ENCODE assay signal across 1 cellular context in the genomic region with DNA sequence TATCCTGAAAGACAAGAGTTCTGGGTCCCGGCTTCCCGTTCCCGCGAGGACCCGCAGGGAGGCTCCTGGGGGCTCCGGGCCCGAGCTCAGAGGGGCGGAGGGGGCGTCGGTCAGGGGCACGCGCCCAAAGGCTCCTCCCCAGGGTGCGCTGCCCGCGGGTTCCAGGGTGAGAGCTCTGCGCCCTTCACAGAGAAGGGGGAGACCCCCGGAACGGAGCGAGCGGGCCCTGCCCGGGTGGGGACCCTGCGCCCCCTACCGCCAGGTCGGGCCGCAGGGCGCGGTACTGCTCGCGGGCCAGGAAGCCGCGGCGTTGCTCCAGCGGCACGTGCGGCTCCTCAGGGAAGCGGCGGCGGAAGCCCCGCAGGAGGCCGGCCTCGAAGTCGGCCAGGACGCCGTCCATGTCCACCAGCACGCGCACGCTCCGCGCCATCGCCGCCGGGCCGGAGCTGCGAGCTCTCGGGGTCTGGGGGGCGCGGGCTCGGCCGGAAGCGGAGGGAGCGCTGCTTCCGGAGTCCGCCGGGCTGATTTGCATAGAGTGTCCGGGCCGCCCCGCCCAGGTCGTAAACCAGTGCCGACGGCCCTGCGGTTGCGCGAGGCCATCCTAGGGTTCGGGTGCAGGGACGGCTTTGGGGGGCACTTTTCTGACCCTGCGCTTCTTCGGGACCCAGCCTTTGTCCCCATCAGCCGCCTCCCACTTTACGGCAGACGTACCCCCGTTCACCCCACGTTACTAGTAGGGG.
TF ChIP-seq lines count a peak whose summit lies in the region.

A gene (minus strand): TSS at position 465 of the 740 bp plus-strand sequence. CDS start 35 bp downstream, at position 430.

TF ChIP-seq in GM12878, 131 proteins besides CTCF, POLR2A, EP300 and RAD21 (continued from another document and continues in another):
- TF ChIP-seq, protein P1, sequence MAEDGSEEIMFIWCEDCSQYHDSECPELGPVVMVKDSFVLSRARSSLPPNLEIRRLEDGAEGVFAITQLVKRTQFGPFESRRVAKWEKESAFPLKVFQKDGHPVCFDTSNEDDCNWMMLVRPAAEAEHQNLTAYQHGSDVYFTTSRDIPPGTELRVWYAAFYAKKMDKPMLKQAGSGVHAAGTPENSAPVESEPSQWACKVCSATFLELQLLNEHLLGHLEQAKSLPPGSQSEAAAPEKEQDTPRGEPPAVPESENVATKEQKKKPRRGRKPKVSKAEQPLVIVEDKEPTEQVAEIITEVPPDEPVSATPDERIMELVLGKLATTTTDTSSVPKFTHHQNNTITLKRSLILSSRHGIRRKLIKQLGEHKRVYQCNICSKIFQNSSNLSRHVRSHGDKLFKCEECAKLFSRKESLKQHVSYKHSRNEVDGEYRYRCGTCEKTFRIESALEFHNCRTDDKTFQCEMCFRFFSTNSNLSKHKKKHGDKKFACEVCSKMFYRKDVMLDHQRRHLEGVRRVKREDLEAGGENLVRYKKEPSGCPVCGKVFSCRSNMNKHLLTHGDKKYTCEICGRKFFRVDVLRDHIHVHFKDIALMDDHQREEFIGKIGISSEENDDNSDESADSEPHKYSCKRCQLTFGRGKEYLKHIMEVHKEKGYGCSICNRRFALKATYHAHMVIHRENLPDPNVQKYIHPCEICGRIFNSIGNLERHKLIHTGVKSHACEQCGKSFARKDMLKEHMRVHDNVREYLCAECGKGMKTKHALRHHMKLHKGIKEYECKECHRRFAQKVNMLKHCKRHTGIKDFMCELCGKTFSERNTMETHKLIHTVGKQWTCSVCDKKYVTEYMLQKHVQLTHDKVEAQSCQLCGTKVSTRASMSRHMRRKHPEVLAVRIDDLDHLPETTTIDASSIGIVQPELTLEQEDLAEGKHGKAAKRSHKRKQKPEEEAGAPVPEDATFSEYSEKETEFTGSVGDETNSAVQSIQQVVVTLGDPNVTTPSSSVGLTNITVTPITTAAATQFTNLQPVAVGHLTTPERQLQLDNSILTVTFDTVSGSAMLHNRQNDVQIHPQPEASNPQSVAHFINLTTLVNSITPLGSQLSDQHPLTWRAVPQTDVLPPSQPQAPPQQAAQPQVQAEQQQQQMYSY (CRISPR knock-in tag; IDR thresholded peaks at IDR 0.05) = no peak
- TF ChIP-seq YY1 (IDR thresholded peaks at IDR 0.05; ENCODE audit: low read depth, low read length) = peak; percentile 86
- TF ChIP-seq, protein P2, sequence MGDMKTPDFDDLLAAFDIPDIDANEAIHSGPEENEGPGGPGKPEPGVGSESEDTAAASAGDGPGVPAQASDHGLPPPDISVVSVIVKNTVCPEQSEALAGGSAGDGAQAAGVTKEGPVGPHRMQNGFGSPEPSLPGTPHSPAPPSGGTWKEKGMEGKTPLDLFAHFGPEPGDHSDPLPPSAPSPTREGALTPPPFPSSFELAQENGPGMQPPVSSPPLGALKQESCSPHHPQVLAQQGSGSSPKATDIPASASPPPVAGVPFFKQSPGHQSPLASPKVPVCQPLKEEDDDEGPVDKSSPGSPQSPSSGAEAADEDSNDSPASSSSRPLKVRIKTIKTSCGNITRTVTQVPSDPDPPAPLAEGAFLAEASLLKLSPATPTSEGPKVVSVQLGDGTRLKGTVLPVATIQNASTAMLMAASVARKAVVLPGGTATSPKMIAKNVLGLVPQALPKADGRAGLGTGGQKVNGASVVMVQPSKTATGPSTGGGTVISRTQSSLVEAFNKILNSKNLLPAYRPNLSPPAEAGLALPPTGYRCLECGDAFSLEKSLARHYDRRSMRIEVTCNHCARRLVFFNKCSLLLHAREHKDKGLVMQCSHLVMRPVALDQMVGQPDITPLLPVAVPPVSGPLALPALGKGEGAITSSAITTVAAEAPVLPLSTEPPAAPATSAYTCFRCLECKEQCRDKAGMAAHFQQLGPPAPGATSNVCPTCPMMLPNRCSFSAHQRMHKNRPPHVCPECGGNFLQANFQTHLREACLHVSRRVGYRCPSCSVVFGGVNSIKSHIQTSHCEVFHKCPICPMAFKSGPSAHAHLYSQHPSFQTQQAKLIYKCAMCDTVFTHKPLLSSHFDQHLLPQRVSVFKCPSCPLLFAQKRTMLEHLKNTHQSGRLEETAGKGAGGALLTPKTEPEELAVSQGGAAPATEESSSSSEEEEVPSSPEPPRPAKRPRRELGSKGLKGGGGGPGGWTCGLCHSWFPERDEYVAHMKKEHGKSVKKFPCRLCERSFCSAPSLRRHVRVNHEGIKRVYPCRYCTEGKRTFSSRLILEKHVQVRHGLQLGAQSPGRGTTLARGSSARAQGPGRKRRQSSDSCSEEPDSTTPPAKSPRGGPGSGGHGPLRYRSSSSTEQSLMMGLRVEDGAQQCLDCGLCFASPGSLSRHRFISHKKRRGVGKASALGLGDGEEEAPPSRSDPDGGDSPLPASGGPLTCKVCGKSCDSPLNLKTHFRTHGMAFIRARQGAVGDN (IDR thresholded peaks at IDR 0.05) = peak; percentile 95
- no peak for TF ChIP-seq PAX5 (IDR thresholded peaks at IDR 0.05; ENCODE audit: borderline replicate concordance, low read depth, low read length)
- no peak for TF ChIP-seq NFYA (IDR thresholded peaks at IDR 0.05; ENCODE audit: borderline replicate concordance, low read depth, low read length)
- no peak for TF ChIP-seq SPI1 (IDR thresholded peaks at IDR 0.05; ENCODE audit: borderline replicate concordance, insufficient read depth, low read depth, low read length)
- TF ChIP-seq FOXK2 (IDR thresholded peaks at IDR 0.05) = no peak
- no peak for TF ChIP-seq ETV6 (conservative IDR thresholded peaks at IDR 0.05 in 1 of 2, IDR thresholded peaks at IDR 0.05 in 1 of 2; ENCODE audit: borderline replicate concordance in 1 of 2, low read depth in 1 of 2)
- TF ChIP-seq CHD1 (IDR thresholded peaks at IDR 0.05; ENCODE audit: low read depth, low read length) = no peak; the same call in 1 of the 2 replicates
- no peak for TF ChIP-seq NFXL1 (IDR thresholded peaks at IDR 0.05; ENCODE audit: borderline replicate concordance)
- peak; percentile 99 for TF ChIP-seq GATAD2B (conservative IDR thresholded peaks at IDR 0.05; ENCODE audit: low read depth)
- TF ChIP-seq, protein P3, sequence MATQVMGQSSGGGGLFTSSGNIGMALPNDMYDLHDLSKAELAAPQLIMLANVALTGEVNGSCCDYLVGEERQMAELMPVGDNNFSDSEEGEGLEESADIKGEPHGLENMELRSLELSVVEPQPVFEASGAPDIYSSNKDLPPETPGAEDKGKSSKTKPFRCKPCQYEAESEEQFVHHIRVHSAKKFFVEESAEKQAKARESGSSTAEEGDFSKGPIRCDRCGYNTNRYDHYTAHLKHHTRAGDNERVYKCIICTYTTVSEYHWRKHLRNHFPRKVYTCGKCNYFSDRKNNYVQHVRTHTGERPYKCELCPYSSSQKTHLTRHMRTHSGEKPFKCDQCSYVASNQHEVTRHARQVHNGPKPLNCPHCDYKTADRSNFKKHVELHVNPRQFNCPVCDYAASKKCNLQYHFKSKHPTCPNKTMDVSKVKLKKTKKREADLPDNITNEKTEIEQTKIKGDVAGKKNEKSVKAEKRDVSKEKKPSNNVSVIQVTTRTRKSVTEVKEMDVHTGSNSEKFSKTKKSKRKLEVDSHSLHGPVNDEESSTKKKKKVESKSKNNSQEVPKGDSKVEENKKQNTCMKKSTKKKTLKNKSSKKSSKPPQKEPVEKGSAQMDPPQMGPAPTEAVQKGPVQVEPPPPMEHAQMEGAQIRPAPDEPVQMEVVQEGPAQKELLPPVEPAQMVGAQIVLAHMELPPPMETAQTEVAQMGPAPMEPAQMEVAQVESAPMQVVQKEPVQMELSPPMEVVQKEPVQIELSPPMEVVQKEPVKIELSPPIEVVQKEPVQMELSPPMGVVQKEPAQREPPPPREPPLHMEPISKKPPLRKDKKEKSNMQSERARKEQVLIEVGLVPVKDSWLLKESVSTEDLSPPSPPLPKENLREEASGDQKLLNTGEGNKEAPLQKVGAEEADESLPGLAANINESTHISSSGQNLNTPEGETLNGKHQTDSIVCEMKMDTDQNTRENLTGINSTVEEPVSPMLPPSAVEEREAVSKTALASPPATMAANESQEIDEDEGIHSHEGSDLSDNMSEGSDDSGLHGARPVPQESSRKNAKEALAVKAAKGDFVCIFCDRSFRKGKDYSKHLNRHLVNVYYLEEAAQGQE (IDR thresholded peaks at IDR 0.05; ENCODE audit: low read depth, low read length) = no peak
- TF ChIP-seq GABPA (IDR thresholded peaks at IDR 0.05; ENCODE audit: low read depth) = peak; percentile 76; the same call in 1 of the 2 replicates
- TF ChIP-seq PAX8 (IDR thresholded peaks at IDR 0.05) = no peak
- TF ChIP-seq SIX5 (IDR thresholded peaks at IDR 0.05; ENCODE audit: low read depth, low read length, severe bottlenecking) = no peak
- TF ChIP-seq SMAD1 (IDR thresholded peaks at IDR 0.05; ENCODE audit: low read depth, partially characterized antibody) = no peak
- peak; percentile 66 for TF ChIP-seq KLF5 (IDR thresholded peaks at IDR 0.05; ENCODE audit: partially characterized antibody)
- TF ChIP-seq HDAC2 (IDR thresholded peaks at IDR 0.05) = no peak
- no peak for TF ChIP-seq NBN (IDR thresholded peaks at IDR 0.05)
- no peak for TF ChIP-seq IKZF2 (IDR thresholded peaks at IDR 0.05)
- TF ChIP-seq, protein P4, sequence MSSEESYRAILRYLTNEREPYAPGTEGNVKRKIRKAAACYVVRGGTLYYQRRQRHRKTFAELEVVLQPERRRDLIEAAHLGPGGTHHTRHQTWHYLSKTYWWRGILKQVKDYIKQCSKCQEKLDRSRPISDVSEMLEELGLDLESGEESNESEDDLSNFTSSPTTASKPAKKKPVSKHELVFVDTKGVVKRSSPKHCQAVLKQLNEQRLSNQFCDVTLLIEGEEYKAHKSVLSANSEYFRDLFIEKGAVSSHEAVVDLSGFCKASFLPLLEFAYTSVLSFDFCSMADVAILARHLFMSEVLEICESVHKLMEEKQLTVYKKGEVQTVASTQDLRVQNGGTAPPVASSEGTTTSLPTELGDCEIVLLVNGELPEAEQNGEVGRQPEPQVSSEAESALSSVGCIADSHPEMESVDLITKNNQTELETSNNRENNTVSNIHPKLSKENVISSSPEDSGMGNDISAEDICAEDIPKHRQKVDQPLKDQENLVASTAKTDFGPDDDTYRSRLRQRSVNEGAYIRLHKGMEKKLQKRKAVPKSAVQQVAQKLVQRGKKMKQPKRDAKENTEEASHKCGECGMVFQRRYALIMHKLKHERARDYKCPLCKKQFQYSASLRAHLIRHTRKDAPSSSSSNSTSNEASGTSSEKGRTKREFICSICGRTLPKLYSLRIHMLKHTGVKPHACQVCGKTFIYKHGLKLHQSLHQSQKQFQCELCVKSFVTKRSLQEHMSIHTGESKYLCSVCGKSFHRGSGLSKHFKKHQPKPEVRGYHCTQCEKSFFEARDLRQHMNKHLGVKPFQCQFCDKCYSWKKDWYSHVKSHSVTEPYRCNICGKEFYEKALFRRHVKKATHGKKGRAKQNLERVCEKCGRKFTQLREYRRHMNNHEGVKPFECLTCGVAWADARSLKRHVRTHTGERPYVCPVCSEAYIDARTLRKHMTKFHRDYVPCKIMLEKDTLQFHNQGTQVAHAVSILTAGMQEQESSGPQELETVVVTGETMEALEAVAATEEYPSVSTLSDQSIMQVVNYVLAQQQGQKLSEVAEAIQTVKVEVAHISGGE (CRISPR knock-in tag; IDR thresholded peaks at IDR 0.05) = no peak
- TF ChIP-seq SMAD5 (IDR thresholded peaks at IDR 0.05; ENCODE audit: low read depth) = peak; percentile 47; the same call in 1 of the 2 replicates
- no peak for TF ChIP-seq BMI1 (IDR thresholded peaks at IDR 0.05; ENCODE audit: borderline replicate concordance)
- TF ChIP-seq, protein P5, sequence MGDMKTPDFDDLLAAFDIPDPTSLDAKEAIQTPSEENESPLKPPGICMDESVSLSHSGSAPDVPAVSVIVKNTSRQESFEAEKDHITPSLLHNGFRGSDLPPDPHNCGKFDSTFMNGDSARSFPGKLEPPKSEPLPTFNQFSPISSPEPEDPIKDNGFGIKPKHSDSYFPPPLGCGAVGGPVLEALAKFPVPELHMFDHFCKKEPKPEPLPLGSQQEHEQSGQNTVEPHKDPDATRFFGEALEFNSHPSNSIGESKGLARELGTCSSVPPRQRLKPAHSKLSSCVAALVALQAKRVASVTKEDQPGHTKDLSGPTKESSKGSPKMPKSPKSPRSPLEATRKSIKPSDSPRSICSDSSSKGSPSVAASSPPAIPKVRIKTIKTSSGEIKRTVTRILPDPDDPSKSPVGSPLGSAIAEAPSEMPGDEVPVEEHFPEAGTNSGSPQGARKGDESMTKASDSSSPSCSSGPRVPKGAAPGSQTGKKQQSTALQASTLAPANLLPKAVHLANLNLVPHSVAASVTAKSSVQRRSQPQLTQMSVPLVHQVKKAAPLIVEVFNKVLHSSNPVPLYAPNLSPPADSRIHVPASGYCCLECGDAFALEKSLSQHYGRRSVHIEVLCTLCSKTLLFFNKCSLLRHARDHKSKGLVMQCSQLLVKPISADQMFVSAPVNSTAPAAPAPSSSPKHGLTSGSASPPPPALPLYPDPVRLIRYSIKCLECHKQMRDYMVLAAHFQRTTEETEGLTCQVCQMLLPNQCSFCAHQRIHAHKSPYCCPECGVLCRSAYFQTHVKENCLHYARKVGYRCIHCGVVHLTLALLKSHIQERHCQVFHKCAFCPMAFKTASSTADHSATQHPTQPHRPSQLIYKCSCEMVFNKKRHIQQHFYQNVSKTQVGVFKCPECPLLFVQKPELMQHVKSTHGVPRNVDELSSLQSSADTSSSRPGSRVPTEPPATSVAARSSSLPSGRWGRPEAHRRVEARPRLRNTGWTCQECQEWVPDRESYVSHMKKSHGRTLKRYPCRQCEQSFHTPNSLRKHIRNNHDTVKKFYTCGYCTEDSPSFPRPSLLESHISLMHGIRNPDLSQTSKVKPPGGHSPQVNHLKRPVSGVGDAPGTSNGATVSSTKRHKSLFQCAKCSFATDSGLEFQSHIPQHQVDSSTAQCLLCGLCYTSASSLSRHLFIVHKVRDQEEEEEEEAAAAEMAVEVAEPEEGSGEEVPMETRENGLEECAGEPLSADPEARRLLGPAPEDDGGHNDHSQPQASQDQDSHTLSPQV (IDR thresholded peaks at IDR 0.05) = peak; percentile 90
- no peak for TF ChIP-seq IRF4 (IDR thresholded peaks at IDR 0.05; ENCODE audit: low read depth, low read length)
- TF ChIP-seq TAF1 (IDR thresholded peaks at IDR 0.05; ENCODE audit: borderline replicate concordance, low read depth, low read length) = peak; percentile 66; the same call in 1 of the 2 replicates
- TF ChIP-seq MTA2 (IDR thresholded peaks at IDR 0.05; ENCODE audit: low read depth) = no peak
- TF ChIP-seq, protein P6, sequence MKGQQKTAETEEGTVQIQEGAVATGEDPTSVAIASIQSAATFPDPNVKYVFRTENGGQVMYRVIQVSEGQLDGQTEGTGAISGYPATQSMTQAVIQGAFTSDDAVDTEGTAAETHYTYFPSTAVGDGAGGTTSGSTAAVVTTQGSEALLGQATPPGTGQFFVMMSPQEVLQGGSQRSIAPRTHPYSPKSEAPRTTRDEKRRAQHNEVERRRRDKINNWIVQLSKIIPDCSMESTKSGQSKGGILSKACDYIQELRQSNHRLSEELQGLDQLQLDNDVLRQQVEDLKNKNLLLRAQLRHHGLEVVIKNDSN (IDR thresholded peaks at IDR 0.05; ENCODE audit: borderline replicate concordance, extremely low read length, insufficient read depth, low read depth, low read length) = no peak
- peak; percentile 76 for TF ChIP-seq MXI1 (IDR thresholded peaks at IDR 0.05; ENCODE audit: low read depth, low read length)
- TF ChIP-seq CBX5 (IDR thresholded peaks at IDR 0.05; ENCODE audit: low read depth) = no peak
- no peak for TF ChIP-seq JUNB (IDR thresholded peaks at IDR 0.05)
- peak; percentile 95 for TF ChIP-seq RB1 (IDR thresholded peaks at IDR 0.05; ENCODE audit: borderline replicate concordance)
- peak; percentile 52; the same call in 1 of the 2 replicates for TF ChIP-seq EED (IDR thresholded peaks at IDR 0.05; ENCODE audit: low read depth)
- no peak for TF ChIP-seq MTA3 (IDR thresholded peaks at IDR 0.05; ENCODE audit: borderline replicate concordance, low read length)
- TF ChIP-seq TCF3 (IDR thresholded peaks at IDR 0.05; ENCODE audit: borderline replicate concordance, insufficient read depth, low read depth, low read length) = peak; percentile 56; the same call in 1 of the 2 replicates
- no peak for TF ChIP-seq TARDBP (IDR thresholded peaks at IDR 0.05; ENCODE audit: borderline replicate concordance)
- TF ChIP-seq BCL11A (IDR thresholded peaks at IDR 0.05; ENCODE audit: low read depth, low read length) = no peak
